1 cellular context compared by ENCODE assay signal in the genomic region with DNA sequence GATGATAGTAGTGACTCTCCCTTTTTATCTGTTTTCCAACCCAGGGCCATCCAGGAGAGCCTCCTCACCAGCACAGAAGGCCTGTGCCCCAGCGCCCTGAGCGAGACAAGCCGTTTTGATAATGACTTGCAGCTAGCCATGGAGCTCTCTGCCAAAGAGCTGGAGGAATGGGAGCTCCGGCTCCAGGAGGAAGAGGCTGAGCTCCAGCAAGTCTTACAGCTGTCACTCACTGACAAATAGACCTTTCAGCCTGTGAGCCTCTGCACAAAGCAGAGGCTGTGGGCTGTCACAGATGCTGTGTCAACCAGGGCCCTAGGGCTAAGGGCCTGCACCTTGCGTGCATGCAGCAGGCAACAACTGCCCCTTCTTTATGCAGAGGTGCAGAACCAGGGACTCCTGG.
TF ChIP-seq lines count a peak whose summit lies in the region.

No MANE protein-coding gene starts in this region.

TF ChIP-seq in IMR-90, 13 proteins besides CTCF, POLR2A, EP300 and RAD21:
- no peak for TF ChIP-seq RFX5 (IDR thresholded peaks at IDR 0.05; ENCODE audit: low read depth, low read length)
- no peak for TF ChIP-seq RCOR1 (IDR thresholded peaks at IDR 0.05; ENCODE audit: insufficient replicate concordance, low read length)
- no peak for TF ChIP-seq NFE2L2 (IDR thresholded peaks at IDR 0.05; ENCODE audit: low read depth, low read length)
- TF ChIP-seq MAZ (IDR thresholded peaks at IDR 0.05; ENCODE audit: borderline replicate concordance, low read depth, low read length) = no peak
- no peak for TF ChIP-seq MAFK (IDR thresholded peaks at IDR 0.05; ENCODE audit: low read depth, low read length)
- TF ChIP-seq SMC3 (IDR thresholded peaks at IDR 0.05; ENCODE audit: low read depth, low read length) = no peak
- TF ChIP-seq, protein P1, sequence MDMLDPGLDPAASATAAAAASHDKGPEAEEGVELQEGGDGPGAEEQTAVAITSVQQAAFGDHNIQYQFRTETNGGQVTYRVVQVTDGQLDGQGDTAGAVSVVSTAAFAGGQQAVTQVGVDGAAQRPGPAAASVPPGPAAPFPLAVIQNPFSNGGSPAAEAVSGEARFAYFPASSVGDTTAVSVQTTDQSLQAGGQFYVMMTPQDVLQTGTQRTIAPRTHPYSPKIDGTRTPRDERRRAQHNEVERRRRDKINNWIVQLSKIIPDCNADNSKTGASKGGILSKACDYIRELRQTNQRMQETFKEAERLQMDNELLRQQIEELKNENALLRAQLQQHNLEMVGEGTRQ (IDR thresholded peaks at IDR 0.05; ENCODE audit: low read depth, low read length) = no peak
- no peak for TF ChIP-seq CHD1 (IDR thresholded peaks at IDR 0.05; ENCODE audit: low read depth, low read length)
- no peak for TF ChIP-seq FOS (IDR thresholded peaks at IDR 0.05; ENCODE audit: low read depth, low read length)
- TF ChIP-seq MXI1 (IDR thresholded peaks at IDR 0.05; ENCODE audit: borderline replicate concordance, low read depth, low read length) = no peak
- TF ChIP-seq BHLHE40 (IDR thresholded peaks at IDR 0.05; ENCODE audit: low read depth, low read length) = no peak
- no peak for TF ChIP-seq CEBPB (IDR thresholded peaks at IDR 0.05; ENCODE audit: low read depth, low read length)
- TF ChIP-seq, protein P2, sequence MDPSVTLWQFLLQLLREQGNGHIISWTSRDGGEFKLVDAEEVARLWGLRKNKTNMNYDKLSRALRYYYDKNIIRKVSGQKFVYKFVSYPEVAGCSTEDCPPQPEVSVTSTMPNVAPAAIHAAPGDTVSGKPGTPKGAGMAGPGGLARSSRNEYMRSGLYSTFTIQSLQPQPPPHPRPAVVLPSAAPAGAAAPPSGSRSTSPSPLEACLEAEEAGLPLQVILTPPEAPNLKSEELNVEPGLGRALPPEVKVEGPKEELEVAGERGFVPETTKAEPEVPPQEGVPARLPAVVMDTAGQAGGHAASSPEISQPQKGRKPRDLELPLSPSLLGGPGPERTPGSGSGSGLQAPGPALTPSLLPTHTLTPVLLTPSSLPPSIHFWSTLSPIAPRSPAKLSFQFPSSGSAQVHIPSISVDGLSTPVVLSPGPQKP (IDR thresholded peaks at IDR 0.05; ENCODE audit: borderline replicate concordance, low read depth, low read length) = no peak
